In the genomic region with DNA sequence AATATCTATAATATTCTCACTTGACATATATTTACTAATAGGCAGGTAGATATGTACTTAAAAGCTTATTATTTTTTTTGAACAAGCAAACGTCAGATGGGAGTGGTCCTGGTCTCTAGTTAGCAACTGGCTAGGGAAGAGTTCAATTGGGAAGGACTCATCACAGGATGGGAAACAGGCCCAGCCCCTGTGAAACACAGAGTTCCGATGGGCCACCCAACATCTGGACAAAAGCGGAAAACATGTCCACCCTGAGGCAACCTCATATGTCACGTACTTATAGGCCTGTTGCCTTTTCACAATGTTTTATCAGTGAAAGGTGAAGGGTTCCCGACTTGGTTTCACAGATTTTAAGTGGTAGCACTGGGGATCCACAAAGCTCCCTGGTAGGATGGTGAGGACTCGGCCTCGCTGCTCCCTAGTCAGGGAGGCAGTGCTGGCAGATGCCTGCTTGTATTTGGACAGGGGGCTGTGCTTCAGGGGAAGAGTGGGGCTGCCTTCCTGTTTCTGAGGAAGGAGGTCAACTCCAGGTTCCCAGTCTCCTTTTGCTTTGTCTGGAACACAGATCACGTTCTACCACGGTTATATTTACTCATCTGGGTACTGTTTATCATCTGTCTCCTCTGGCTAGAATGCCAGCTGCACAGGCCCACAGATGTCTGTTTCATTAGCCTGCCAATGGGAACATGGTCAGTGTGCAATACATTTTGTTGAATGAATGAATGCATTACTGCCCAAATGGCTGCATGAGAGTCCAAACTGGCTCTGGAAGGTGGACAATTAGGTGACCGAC, we compare ENCODE assay signal across 17 cellular contexts. TPM values are rescaled to one million over a fixed set of nuclear protein-coding genes. Genes with fewer than 3 reads are reported as not detected.
DNase-seq lines count a peak whose midpoint lies in the region; ATAC-seq, FAIRE-seq and TF ChIP-seq lines count a peak whose summit lies in the region.
"Had no signal": no experiment of that assay in that cellular context is flagged by ENCODE, and none has a peak within 500 bp of the region (broad histone marks: within the 10 kb centered on the region; RNA-seq: fewer than 3 reads in every experiment).

No MANE protein-coding gene starts in this region.

- H4K8ac ChIP-seq in trophoblast cell (ENCODE audit: low read depth, low read length) = no peak overlapping the region

- no peaks in the 10 kb centered on the region for H3K27me3 ChIP-seq in gastroesophageal sphincter
- no peaks in the 10 kb centered on the region for H3K27me3 ChIP-seq in trophoblast cell (ENCODE audit: insufficient read depth, low read length)
- H3K27me3 ChIP-seq in vagina = no peaks in the 10 kb centered on the region
- H3K27me3 ChIP-seq in esophagus squamous epithelium = no peaks in the 10 kb centered on the region

- H3K9ac ChIP-seq in trophoblast cell (ENCODE audit: low read length) = no peak overlapping the region

- no peak overlapping the region for H4K12ac ChIP-seq in trophoblast cell (ENCODE audit: low read depth, low read length)

- no peaks in the 10 kb centered on the region for H3K79me1 ChIP-seq in trophoblast cell (ENCODE audit: low read length)

- H3K4me3 ChIP-seq in gastroesophageal sphincter (no peak overlapping the region), trophoblast cell (ENCODE audit: low read depth, low read length) (no peak overlapping the region), vagina (no peak overlapping the region), esophagus squamous epithelium (no peak overlapping the region)
- H3K4me3 ChIP-seq: HAP-1, PC-9 had no signal

- no peak overlapping the region for H3K23ac ChIP-seq in trophoblast cell (ENCODE audit: low read length)

- FAIRE-seq in H54 (lab: Jason Lieb, UNC) = peak; percentile 58

- H2AFZ ChIP-seq in trophoblast cell (ENCODE audit: insufficient read depth, low read length, poor library complexity) = no peak overlapping the region
- H2AFZ ChIP-seq: PC-9 had no signal

- H4K91ac ChIP-seq in trophoblast cell (ENCODE audit: low read depth, low read length) = peak overlapping the region; percentile 11

- 35 to 53% methylated on average over 5 to 6 of the region's 10 CpGs for WGBS in gastroesophageal sphincter (ENCODE audit: low coverage in 1 of 2), 2 donors
- no CpG with 5 or more reads among the region's 10 CpGs for WGBS in trophoblast cell (ENCODE audit: extremely low coverage, insufficient coverage, insufficient read length)
- 71 to 77% methylated on average over 10 of the region's 10 CpGs for WGBS in esophagus squamous epithelium, 2 donors

- ATAC-seq in gastroesophageal sphincter (peak; percentile 42), HG03439 (IDR thresholded peaks at IDR 0.05; ENCODE audit: unreplicated experiment) (no peak)

- TF ChIP-seq EP300 in gastroesophageal sphincter (IDR thresholded peaks at IDR 0.05) = no peak

- H3K79me2 ChIP-seq in trophoblast cell (ENCODE audit: control insufficient read depth, insufficient read depth, low read length, poor library complexity) = no peaks in the 10 kb centered on the region

- TF ChIP-seq CTCF in gastroesophageal sphincter (IDR thresholded peaks at IDR 0.05) = no peak
- TF ChIP-seq CTCF in vagina (IDR thresholded peaks at IDR 0.05) = no peak
- TF ChIP-seq CTCF in esophagus squamous epithelium (IDR thresholded peaks at IDR 0.05) = no peak

- H2AK5ac ChIP-seq in trophoblast cell (ENCODE audit: low read length) = no peak overlapping the region

- no peak overlapping the region for H3K4me2 ChIP-seq in trophoblast cell (ENCODE audit: low read length)
- H3K4me2 ChIP-seq: PC-9 had no signal

- H3K18ac ChIP-seq in trophoblast cell (ENCODE audit: low read length) = peak overlapping the region; percentile 46

- H3K27ac ChIP-seq in gastroesophageal sphincter (peak overlapping the region in 2 of 4 donors; percentile 27 to 41), trophoblast cell (ENCODE audit: low read depth, low read length) (no peak overlapping the region), vagina (no peak overlapping the region), esophagus squamous epithelium (peak overlapping the region in 1 of 4 donors; percentile 29)
- H3K27ac ChIP-seq: PC-9 had no signal

- DNase-seq in COLO668 (lab: John Stamatoyannopoulos, UW; ENCODE audit: unreplicated experiment) (peak; percentile 45), H54 (ENCODE audit: insufficient read length, low spot score) (no peak), trophoblast cell (no peak), vagina (ENCODE audit: extremely low spot score in 2 of 2) (no peak), esophagus squamous epithelium (lab: John Stamatoyannopoulos, UW) (no peak)
- DNase-seq: ACHN, Calu3, KBM-7, NCI-H1436, NCI-H2029, NCI-H2171 treated with DMSO at 0.1 percent for 48 hours, NCI-H446 treated with DMSO at 0.1 percent for 48 hours, NCI-H748 treated with DMSO at 0.1 percent for 48 hours, PC-9 had no signal

- no peak overlapping the region for H2BK5ac ChIP-seq in trophoblast cell (ENCODE audit: low read depth, low read length, poor library complexity)

- TF ChIP-seq POLR2A in H54 (IDR thresholded peaks at IDR 0.05; ENCODE audit: low read depth, low read length) (no peak), gastroesophageal sphincter (IDR thresholded peaks at IDR 0.05) (no peak), vagina (IDR thresholded peaks at IDR 0.05) (no peak), esophagus squamous epithelium (IDR thresholded peaks at IDR 0.05) (no peak)

- H3K36me3 ChIP-seq in gastroesophageal sphincter (peaks cover 0 to 91% of the 10 kb centered on the region in 2 donors), trophoblast cell (ENCODE audit: control insufficient read depth in 1 of 2, insufficient read depth in 2 of 2, low read length in 2 of 2) (peaks cover 19 to 33% of the 10 kb centered on the region in 2 experiments), vagina (peaks cover 0 to 7% of the 10 kb centered on the region in 2 donors), esophagus squamous epithelium (peaks cover 0 to 97% (median 12%) of the 10 kb centered on the region in 3 donors)
- H3K36me3 ChIP-seq: HAP-1 had no signal

- H2BK120ac ChIP-seq in trophoblast cell (ENCODE audit: insufficient read depth, low read length, poor library complexity) = no peak overlapping the region

- H3K9me3 ChIP-seq in gastroesophageal sphincter = no peaks in the 10 kb centered on the region
- no peaks in the 10 kb centered on the region for H3K9me3 ChIP-seq in trophoblast cell (ENCODE audit: insufficient read depth, low read depth, low read length)
- H3K9me3 ChIP-seq in vagina = no peaks in the 10 kb centered on the region
- no peaks in the 10 kb centered on the region for H3K9me3 ChIP-seq in esophagus squamous epithelium
- H3K9me3 ChIP-seq: HAP-1 had no signal

- no peak overlapping the region for H3K14ac ChIP-seq in trophoblast cell (ENCODE audit: low read length)

- no peak overlapping the region for H3K4ac ChIP-seq in trophoblast cell (ENCODE audit: low read depth, low read length)

- H2BK12ac ChIP-seq in trophoblast cell (ENCODE audit: low read length) = no peak overlapping the region

- intact Hi-C loops in vagina (cut with DNase I) (no loop called here), esophagus squamous epithelium (cut with DNase I) (no loop called here)

- peaks cover 0 to 8% (median 0%) of the 10 kb centered on the region in 3 donors for H3K4me1 ChIP-seq in gastroesophageal sphincter
- peaks cover 0 to 5% of the 10 kb centered on the region in 2 experiments for H3K4me1 ChIP-seq in trophoblast cell (ENCODE audit: control insufficient read depth in 1 of 2, insufficient read depth in 2 of 2, low read length in 2 of 2)
- peaks cover 11% of the 10 kb centered on the region for H3K4me1 ChIP-seq in vagina
- H3K4me1 ChIP-seq in esophagus squamous epithelium = peaks cover 0 to 14% (median 0%) of the 10 kb centered on the region in 3 donors
- H3K4me1 ChIP-seq: HAP-1 had no signal

RNA-seq across cellular contexts. Expression of a gene that starts 49.4 kb away (rescaled TPM):
- total RNA-seq in gastroesophageal sphincter = under 1 TPM in 1 of 4 donors, not detected in 3; 0.57 TPM
- 2.2 and 2.3 TPM in 2 replicates for polyA plus RNA-seq in trophoblast cell (2013)
- total RNA-seq in vagina = 7.4 TPM
- 1 to 10 TPM in 3 of 4 donors, under 1 TPM in 1; 0.19 to 5.3 (median 2.3) TPM for total RNA-seq in esophagus squamous epithelium
